ENCODE assay signal across 1 cellular context in the genomic region with DNA sequence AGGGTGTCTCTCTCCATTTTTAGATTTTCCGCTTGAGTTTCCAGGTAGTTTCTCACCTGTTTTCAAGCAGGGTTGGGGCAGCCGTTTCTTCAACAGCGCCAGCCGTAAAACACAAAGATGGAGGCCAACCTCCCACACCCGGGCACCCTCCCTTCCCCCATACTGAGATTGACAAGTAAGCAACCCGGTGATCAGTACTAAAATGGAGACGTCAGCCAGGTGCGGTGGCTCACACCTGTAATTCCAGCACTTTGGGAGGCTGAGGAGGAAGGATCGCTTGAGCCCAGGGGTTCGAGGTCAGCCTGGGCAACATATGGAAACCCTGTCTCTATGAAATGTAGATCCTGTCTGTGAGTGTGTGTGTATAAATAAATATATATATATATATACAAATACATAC.
TF ChIP-seq lines count a peak whose summit lies in the region.

No MANE protein-coding gene starts in this region.

TF ChIP-seq in IMR-90, 13 proteins besides CTCF, POLR2A, EP300 and RAD21 (continued from another document):
- TF ChIP-seq, protein P1, sequence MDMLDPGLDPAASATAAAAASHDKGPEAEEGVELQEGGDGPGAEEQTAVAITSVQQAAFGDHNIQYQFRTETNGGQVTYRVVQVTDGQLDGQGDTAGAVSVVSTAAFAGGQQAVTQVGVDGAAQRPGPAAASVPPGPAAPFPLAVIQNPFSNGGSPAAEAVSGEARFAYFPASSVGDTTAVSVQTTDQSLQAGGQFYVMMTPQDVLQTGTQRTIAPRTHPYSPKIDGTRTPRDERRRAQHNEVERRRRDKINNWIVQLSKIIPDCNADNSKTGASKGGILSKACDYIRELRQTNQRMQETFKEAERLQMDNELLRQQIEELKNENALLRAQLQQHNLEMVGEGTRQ (IDR thresholded peaks at IDR 0.05; ENCODE audit: low read depth, low read length): no peak
- TF ChIP-seq CEBPB (IDR thresholded peaks at IDR 0.05; ENCODE audit: low read depth, low read length) (no peak), MAFK (IDR thresholded peaks at IDR 0.05; ENCODE audit: low read depth, low read length) (no peak), RFX5 (IDR thresholded peaks at IDR 0.05; ENCODE audit: low read depth, low read length) (no peak), SMC3 (IDR thresholded peaks at IDR 0.05; ENCODE audit: low read depth, low read length) (no peak), CHD1 (IDR thresholded peaks at IDR 0.05; ENCODE audit: low read depth, low read length) (no peak), RCOR1 (IDR thresholded peaks at IDR 0.05; ENCODE audit: insufficient replicate concordance, low read length) (no peak), FOS (IDR thresholded peaks at IDR 0.05; ENCODE audit: low read depth, low read length) (no peak), NFE2L2 (IDR thresholded peaks at IDR 0.05; ENCODE audit: low read depth, low read length) (no peak)
- TF ChIP-seq, protein P2, sequence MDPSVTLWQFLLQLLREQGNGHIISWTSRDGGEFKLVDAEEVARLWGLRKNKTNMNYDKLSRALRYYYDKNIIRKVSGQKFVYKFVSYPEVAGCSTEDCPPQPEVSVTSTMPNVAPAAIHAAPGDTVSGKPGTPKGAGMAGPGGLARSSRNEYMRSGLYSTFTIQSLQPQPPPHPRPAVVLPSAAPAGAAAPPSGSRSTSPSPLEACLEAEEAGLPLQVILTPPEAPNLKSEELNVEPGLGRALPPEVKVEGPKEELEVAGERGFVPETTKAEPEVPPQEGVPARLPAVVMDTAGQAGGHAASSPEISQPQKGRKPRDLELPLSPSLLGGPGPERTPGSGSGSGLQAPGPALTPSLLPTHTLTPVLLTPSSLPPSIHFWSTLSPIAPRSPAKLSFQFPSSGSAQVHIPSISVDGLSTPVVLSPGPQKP (IDR thresholded peaks at IDR 0.05; ENCODE audit: borderline replicate concordance, low read depth, low read length): no peak
